Comparison of ENCODE assay signal across 1 cellular context in the genomic region with DNA sequence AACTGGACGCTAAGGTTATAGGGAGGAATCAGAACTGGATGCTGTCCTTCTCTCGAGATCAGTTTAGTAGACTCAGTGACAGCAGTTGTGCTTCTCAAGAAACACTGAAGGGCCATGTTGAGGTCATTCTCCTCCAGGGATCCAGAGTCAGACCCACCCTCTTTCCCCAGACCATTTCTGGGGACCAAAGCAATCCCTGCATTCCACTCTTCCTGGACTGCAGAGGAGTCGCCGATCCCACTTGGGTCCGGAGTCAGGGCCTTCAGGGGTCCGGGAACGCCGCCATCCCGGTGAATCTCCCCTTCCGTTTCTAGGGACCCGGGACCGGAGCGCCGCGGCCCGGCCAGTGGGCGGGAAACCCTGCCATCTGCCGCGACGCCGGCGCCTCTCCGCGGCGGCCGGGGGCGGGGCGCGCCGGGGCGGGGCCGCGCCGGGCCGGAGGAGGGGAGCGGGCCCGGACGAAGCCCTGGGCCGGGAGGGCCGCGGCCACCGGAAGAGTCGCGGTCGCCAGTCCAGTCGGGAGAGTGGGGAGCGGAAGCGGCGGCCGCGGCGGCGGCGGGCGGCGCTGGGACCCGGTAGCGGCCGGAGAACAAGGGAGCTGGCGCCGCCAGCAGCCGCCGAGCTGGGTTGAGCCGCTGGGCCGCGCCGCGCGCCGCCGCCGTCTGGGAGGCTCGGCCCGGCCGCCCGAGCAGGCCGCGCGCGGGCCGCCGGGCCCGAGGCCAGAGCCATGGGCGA.
TF ChIP-seq lines count a peak whose summit lies in the region.

A gene (plus strand): TSS at position 469 of the 735 bp plus-strand sequence. CDS start 259 bp downstream, at position 728.

TF ChIP-seq in HEK293, 187 proteins besides CTCF, POLR2A, EP300 and RAD21 (continued from another document and continues in another):
- TF ChIP-seq, protein P1, sequence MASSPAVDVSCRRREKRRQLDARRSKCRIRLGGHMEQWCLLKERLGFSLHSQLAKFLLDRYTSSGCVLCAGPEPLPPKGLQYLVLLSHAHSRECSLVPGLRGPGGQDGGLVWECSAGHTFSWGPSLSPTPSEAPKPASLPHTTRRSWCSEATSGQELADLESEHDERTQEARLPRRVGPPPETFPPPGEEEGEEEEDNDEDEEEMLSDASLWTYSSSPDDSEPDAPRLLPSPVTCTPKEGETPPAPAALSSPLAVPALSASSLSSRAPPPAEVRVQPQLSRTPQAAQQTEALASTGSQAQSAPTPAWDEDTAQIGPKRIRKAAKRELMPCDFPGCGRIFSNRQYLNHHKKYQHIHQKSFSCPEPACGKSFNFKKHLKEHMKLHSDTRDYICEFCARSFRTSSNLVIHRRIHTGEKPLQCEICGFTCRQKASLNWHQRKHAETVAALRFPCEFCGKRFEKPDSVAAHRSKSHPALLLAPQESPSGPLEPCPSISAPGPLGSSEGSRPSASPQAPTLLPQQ (tag by site-specific recombination; IDR thresholded peaks at IDR 0.05), result no peak; the same call in 1 of the 2 replicates
- TF ChIP-seq ZNF394 (tag by site-specific recombination; IDR thresholded peaks at IDR 0.05; ENCODE audit: borderline replicate concordance) (no peak), ZNF223 (tag by site-specific recombination; IDR thresholded peaks at IDR 0.05) (no peak), ZNF202 (tag by site-specific recombination; IDR thresholded peaks at IDR 0.05; ENCODE audit: borderline replicate concordance) (no peak), ZNF10 (tag by site-specific recombination; IDR thresholded peaks at IDR 0.05) (no peak), ZSCAN23 (tag by site-specific recombination; IDR thresholded peaks at IDR 0.05) (no peak), ZNF791 (tag by site-specific recombination; IDR thresholded peaks at IDR 0.05) (no peak), EGR2 (tag by site-specific recombination; IDR thresholded peaks at IDR 0.05; ENCODE audit: low read depth) (no peak), HOXD13 (CRISPR knock-in tag; IDR thresholded peaks at IDR 0.05; ENCODE audit: borderline replicate concordance) (no peak), ZFP37 (tag by site-specific recombination; IDR thresholded peaks at IDR 0.05) (0 out of 2 replicates have a peak, but pooled peaks have one; percentile 40), ZNF391 (tag by site-specific recombination; IDR thresholded peaks at IDR 0.05; ENCODE audit: borderline replicate concordance, low read depth) (no peak), ZNF776 (tag by site-specific recombination; IDR thresholded peaks at IDR 0.05; ENCODE audit: borderline replicate concordance) (no peak), ZBTB8A (tag by site-specific recombination; IDR thresholded peaks at IDR 0.05) (no peak), ZNF837 (tag by site-specific recombination; IDR thresholded peaks at IDR 0.05) (no peak), ZNF274 (IDR thresholded peaks at IDR 0.05; ENCODE audit: low read length) (no peak), ZNF274 (tag by site-specific recombination; IDR thresholded peaks at IDR 0.05; ENCODE audit: borderline replicate concordance) (no peak), ZNF549 (tag by site-specific recombination; IDR thresholded peaks at IDR 0.05) (no peak), SP2 (tag by site-specific recombination; IDR thresholded peaks at IDR 0.05) (peak; percentile 14; the same call in 1 of the 2 replicates), ZNF184 (tag by site-specific recombination; IDR thresholded peaks at IDR 0.05) (no peak), ZNF501 (tag by site-specific recombination; IDR thresholded peaks at IDR 0.05) (0 out of 2 replicates have a peak, but pooled peaks have one; percentile 28), ZBTB20 (tag by site-specific recombination; IDR thresholded peaks at IDR 0.05) (peak; percentile 88), OSR2 (tag by site-specific recombination; IDR thresholded peaks at IDR 0.05) (no peak), ZNF561 (tag by site-specific recombination; IDR thresholded peaks at IDR 0.05; ENCODE audit: borderline replicate concordance) (no peak), ZFP69B (tag by site-specific recombination; IDR thresholded peaks at IDR 0.05) (no peak), ZNF302 (tag by site-specific recombination; IDR thresholded peaks at IDR 0.05; ENCODE audit: low read depth) (no peak), BCL11B (tag by site-specific recombination; IDR thresholded peaks at IDR 0.05; ENCODE audit: low read depth) (0 out of 2 replicates have a peak, but pooled peaks have one; percentile 10), ZNF140 (tag by site-specific recombination; IDR thresholded peaks at IDR 0.05) (no peak), ZNF48 (tag by site-specific recombination; IDR thresholded peaks at IDR 0.05) (no peak), ZNF785 (tag by site-specific recombination; IDR thresholded peaks at IDR 0.05) (no peak), ZBTB1 (tag by site-specific recombination; IDR thresholded peaks at IDR 0.05) (no peak), PRDM1 (tag by site-specific recombination; IDR thresholded peaks at IDR 0.05) (no peak), ZNF660 (tag by site-specific recombination; IDR thresholded peaks at IDR 0.05) (no peak; the same call in 1 of the 2 replicates), SCRT1 (tag by site-specific recombination; IDR thresholded peaks at IDR 0.05; ENCODE audit: borderline replicate concordance) (no peak), KLF10 (tag by site-specific recombination; IDR thresholded peaks at IDR 0.05) (0 out of 2 replicates have a peak, but pooled peaks have one; percentile 18)
- TF ChIP-seq, protein P2, sequence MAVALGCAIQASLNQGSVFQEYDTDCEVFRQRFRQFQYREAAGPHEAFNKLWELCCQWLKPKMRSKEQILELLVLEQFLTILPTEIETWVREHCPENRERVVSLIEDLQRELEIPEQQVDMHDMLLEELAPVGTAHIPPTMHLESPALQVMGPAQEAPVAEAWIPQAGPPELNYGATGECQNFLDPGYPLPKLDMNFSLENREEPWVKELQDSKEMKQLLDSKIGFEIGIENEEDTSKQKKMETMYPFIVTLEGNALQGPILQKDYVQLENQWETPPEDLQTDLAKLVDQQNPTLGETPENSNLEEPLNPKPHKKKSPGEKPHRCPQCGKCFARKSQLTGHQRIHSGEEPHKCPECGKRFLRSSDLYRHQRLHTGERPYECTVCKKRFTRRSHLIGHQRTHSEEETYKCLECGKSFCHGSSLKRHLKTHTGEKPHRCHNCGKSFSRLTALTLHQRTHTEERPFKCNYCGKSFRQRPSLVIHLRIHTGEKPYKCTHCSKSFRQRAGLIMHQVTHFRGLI (tag by site-specific recombination; IDR thresholded peaks at IDR 0.05), result no peak
- TF ChIP-seq, protein P3, sequence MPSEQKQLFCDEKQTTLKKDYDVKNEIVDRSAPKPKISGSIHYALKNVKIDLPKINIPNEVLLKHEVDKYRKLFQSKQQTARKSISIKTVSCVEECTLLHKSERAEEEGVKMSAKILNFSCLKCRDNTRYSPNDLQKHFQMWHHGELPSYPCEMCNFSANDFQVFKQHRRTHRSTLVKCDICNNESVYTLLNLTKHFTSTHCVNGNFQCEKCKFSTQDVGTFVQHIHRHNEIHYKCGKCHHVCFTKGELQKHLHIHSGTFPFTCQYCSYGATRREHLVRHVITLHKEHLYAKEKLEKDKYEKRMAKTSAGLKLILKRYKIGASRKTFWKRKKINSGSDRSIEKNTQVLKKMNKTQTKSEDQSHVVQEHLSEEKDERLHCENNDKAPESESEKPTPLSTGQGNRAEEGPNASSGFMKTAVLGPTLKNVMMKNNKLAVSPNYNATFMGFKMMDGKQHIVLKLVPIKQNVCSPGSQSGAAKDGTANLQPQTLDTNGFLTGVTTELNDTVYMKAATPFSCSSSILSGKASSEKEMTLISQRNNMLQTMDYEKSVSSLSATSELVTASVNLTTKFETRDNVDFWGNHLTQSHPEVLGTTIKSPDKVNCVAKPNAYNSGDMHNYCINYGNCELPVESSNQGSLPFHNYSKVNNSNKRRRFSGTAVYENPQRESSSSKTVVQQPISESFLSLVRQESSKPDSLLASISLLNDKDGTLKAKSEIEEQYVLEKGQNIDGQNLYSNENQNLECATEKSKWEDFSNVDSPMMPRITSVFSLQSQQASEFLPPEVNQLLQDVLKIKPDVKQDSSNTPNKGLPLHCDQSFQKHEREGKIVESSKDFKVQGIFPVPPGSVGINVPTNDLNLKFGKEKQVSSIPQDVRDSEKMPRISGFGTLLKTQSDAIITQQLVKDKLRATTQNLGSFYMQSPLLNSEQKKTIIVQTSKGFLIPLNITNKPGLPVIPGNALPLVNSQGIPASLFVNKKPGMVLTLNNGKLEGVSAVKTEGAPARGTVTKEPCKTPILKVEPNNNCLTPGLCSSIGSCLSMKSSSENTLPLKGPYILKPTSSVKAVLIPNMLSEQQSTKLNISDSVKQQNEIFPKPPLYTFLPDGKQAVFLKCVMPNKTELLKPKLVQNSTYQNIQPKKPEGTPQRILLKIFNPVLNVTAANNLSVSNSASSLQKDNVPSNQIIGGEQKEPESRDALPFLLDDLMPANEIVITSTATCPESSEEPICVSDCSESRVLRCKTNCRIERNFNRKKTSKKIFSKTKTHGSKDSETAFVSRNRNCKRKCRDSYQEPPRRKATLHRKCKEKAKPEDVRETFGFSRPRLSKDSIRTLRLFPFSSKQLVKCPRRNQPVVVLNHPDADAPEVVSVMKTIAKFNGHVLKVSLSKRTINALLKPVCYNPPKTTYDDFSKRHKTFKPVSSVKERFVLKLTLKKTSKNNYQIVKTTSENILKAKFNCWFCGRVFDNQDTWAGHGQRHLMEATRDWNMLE (tag by site-specific recombination; conservative IDR thresholded peaks at IDR 0.05; ENCODE audit: low read depth), result no peak
- TF ChIP-seq, protein P4, sequence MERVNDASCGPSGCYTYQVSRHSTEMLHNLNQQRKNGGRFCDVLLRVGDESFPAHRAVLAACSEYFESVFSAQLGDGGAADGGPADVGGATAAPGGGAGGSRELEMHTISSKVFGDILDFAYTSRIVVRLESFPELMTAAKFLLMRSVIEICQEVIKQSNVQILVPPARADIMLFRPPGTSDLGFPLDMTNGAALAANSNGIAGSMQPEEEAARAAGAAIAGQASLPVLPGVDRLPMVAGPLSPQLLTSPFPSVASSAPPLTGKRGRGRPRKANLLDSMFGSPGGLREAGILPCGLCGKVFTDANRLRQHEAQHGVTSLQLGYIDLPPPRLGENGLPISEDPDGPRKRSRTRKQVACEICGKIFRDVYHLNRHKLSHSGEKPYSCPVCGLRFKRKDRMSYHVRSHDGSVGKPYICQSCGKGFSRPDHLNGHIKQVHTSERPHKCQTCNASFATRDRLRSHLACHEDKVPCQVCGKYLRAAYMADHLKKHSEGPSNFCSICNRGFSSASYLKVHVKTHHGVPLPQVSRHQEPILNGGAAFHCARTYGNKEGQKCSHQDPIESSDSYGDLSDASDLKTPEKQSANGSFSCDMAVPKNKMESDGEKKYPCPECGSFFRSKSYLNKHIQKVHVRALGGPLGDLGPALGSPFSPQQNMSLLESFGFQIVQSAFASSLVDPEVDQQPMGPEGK (tag by site-specific recombination; IDR thresholded peaks at IDR 0.05), result no peak
- TF ChIP-seq, protein P5, sequence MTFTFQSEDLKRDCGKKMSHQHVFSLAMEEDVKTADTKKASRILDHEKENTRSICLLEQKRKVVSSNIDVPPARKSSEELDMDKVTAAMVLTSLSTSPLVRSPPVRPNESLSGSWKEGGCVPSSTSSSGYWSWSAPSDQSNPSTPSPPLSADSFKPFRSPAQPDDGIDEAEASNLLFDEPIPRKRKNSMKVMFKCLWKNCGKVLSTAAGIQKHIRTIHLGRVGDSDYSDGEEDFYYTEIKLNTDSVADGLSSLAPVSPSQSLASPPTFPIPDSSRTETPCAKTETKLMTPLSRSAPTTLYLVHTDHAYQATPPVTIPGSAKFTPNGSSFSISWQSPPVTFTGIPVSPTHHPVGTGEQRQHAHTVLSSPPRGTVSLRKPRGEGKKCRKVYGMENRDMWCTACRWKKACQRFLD (tag by site-specific recombination; IDR thresholded peaks at IDR 0.05), result no peak
- TF ChIP-seq, protein P6, sequence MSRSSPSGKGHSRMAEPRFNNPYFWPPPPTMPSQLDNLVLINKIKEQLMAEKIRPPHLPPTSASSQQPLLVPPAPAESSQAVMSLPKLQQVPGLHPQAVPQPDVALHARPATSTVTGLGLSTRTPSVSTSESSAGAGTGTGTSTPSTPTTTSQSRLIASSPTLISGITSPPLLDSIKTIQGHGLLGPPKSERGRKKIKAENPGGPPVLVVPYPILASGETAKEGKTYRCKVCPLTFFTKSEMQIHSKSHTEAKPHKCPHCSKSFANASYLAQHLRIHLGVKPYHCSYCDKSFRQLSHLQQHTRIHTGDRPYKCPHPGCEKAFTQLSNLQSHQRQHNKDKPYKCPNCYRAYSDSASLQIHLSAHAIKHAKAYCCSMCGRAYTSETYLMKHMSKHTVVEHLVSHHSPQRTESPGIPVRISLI (tag by site-specific recombination; IDR thresholded peaks at IDR 0.05), result no peak
- TF ChIP-seq, protein P7, sequence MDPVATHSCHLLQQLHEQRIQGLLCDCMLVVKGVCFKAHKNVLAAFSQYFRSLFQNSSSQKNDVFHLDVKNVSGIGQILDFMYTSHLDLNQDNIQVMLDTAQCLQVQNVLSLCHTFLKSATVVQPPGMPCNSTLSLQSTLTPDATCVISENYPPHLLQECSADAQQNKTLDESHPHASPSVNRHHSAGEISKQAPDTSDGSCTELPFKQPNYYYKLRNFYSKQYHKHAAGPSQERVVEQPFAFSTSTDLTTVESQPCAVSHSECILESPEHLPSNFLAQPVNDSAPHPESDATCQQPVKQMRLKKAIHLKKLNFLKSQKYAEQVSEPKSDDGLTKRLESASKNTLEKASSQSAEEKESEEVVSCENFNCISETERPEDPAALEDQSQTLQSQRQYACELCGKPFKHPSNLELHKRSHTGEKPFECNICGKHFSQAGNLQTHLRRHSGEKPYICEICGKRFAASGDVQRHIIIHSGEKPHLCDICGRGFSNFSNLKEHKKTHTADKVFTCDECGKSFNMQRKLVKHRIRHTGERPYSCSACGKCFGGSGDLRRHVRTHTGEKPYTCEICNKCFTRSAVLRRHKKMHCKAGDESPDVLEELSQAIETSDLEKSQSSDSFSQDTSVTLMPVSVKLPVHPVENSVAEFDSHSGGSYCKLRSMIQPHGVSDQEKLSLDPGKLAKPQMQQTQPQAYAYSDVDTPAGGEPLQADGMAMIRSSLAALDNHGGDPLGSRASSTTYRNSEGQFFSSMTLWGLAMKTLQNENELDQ (tag by site-specific recombination; IDR thresholded peaks at IDR 0.05; ENCODE audit: low read depth), result no peak
- TF ChIP-seq, protein P8, sequence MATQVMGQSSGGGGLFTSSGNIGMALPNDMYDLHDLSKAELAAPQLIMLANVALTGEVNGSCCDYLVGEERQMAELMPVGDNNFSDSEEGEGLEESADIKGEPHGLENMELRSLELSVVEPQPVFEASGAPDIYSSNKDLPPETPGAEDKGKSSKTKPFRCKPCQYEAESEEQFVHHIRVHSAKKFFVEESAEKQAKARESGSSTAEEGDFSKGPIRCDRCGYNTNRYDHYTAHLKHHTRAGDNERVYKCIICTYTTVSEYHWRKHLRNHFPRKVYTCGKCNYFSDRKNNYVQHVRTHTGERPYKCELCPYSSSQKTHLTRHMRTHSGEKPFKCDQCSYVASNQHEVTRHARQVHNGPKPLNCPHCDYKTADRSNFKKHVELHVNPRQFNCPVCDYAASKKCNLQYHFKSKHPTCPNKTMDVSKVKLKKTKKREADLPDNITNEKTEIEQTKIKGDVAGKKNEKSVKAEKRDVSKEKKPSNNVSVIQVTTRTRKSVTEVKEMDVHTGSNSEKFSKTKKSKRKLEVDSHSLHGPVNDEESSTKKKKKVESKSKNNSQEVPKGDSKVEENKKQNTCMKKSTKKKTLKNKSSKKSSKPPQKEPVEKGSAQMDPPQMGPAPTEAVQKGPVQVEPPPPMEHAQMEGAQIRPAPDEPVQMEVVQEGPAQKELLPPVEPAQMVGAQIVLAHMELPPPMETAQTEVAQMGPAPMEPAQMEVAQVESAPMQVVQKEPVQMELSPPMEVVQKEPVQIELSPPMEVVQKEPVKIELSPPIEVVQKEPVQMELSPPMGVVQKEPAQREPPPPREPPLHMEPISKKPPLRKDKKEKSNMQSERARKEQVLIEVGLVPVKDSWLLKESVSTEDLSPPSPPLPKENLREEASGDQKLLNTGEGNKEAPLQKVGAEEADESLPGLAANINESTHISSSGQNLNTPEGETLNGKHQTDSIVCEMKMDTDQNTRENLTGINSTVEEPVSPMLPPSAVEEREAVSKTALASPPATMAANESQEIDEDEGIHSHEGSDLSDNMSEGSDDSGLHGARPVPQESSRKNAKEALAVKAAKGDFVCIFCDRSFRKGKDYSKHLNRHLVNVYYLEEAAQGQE (tag by site-specific recombination; IDR thresholded peaks at IDR 0.05), result no peak
